ENCODE assay signal across 22 cellular contexts in the genomic region with DNA sequence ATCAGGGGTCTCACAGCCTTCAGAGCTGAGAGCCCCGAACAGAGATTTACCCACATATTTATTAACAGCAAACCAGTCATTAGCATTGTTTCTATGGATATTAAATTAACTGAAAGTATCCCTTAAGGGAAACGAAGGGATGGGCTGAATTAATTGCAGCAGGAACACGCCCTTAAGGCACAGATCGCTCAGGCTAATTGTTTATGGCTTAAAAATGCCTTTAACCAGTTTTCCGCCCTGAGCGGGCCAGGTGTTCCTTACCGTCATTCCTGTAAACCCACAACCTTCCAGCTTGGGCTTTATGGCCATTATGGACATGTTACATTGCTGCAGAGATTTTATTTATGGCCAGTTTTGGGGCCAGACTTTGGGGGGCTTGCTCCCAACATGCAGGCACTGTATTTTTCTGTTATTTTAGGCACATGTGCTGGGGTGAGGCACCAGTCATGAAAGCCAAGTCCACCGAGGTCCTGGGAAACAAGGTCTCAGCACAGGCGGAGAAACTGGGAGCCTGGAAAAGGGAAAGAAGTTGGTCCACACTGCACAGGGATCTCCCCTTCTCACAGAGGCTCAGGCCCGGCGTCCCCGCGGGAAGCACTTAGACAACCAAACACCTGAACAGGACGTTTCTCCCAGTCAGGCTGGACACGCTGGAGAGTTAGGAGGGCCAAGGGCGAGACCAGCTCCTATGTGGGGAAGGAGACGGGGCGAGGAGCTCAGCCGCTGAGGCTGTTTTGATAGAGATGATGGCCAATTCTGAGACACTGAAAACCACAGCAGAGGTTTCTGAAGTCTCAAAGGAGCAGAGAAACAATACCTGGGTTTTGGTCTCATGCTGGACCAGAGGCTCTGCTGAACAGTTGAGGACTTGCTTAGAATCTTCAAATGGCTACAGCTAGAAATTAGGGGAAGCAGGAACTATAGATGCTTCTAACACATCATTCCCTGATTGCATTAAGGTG.
"Had no signal": no experiment of that assay in that cellular context is flagged by ENCODE, and none has a peak within 500 bp of the region (broad histone marks: within the 10 kb centered on the region; RNA-seq: fewer than 3 reads in every experiment).

No MANE protein-coding gene starts in this region.

- ATAC-seq: heart left ventricle; left lung; lower lobe of right lung; natural killer cell treated with Interleukin-12 subunit alpha and Interleukin-12 subunit beta and Interleukin-15 and Interleukin-18, amount 100 ng/mL, for 72 hours; stimulated activated naive B cell treated with anti-CD40 and anti-IgM and Interleukin-4, amounts not matched to agents 10 μg/mL and 1 μg/mL and 100 μg/mL, for 72 hours; stimulated activated naive CD8-positive, alpha-beta T cell treated with anti-CD3 and anti-CD28 coated beads, Interleukin-15, amount 100 ng/mL, for 72 hours had no signal

- H3K9ac ChIP-seq: neural progenitor cell, parathyroid adenoma had no signal

- H3K4me2 ChIP-seq: neural progenitor cell had no signal

- H3K27me3 ChIP-seq: left lung, neural progenitor cell, sigmoid colon, transverse colon had no signal

- H3K4me1 ChIP-seq: heart left ventricle, left lung, lower lobe of right lung, parathyroid adenoma, sigmoid colon, transverse colon had no signal

- H3K4me3 ChIP-seq: heart left ventricle, left lung, lower lobe of right lung, neural progenitor cell, prostate gland, sigmoid colon, skin epidermis, thoracic aorta, transverse colon had no signal

- H3K27ac ChIP-seq: heart left ventricle, left lung, lower lobe of right lung, neural progenitor cell, parathyroid adenoma, prostate gland, sigmoid colon, skin epidermis, thoracic aorta, transverse colon had no signal

- DNase-seq: cerebellar nuclear complex; dermis blood vessel endothelial cell; heart left ventricle; hippocampal formation; lower lobe of right lung; mesenchymal stem cell; midbrain; occipital lobe; retina; sigmoid colon; stimulated activated CD4-positive, alpha-beta T cell treated with anti-CD3 and anti-CD28 coated beads, Interleukin-2, amount 100 ng/mL, for 24 hours; stimulated activated CD4-positive, alpha-beta T cell treated with anti-CD3 and anti-CD28 coated beads, Interleukin-4, amount 100 ng/mL, for 4 hours; stimulated activated naive B cell treated with anti-CD40 and anti-IgM and Interleukin-4, amounts not matched to agents 10 μg/mL and 1 μg/mL and 100 μg/mL, for 72 hours; stimulated activated naive CD8-positive, alpha-beta T cell treated with anti-CD3 and anti-CD28 coated beads, Interleukin-15, amount 100 ng/mL, for 72 hours; transverse colon had no signal

- H3K79me2 ChIP-seq: parathyroid adenoma had no signal

- H3K9me3 ChIP-seq: heart left ventricle, left lung, lower lobe of right lung, prostate gland, sigmoid colon, thoracic aorta, transverse colon had no signal

- H2AFZ ChIP-seq: neural progenitor cell, parathyroid adenoma had no signal

- H3K36me3 ChIP-seq: heart left ventricle, left lung, lower lobe of right lung, neural progenitor cell, prostate gland, sigmoid colon, thoracic aorta, transverse colon had no signal
